ENCODE assay signal across 1 cellular context in genomic region chr16:89190150-89190958, GRCh38.
TF ChIP-seq lines count a peak whose summit lies in the region.

No MANE protein-coding gene starts in this region.

TF ChIP-seq in HepG2, 621 proteins besides CTCF, POLR2A, EP300 and RAD21 (continued from another document and continues in another):
- TF ChIP-seq HOMEZ (CRISPR knock-in tag; IDR thresholded peaks at IDR 0.05; ENCODE audit: low read depth) (no peak), ZFP90 (CRISPR knock-in tag; IDR thresholded peaks at IDR 0.05; ENCODE audit: borderline replicate concordance) (0 out of 2 replicates have a peak, but pooled peaks have one; percentile 23), ZSCAN25 (CRISPR knock-in tag; IDR thresholded peaks at IDR 0.05) (peak; percentile 15; the same call in 1 of the 2 replicates), WIZ (CRISPR knock-in tag; IDR thresholded peaks at IDR 0.05) (no peak), ZNF883 (CRISPR knock-in tag; IDR thresholded peaks at IDR 0.05; ENCODE audit: not compliant biosample characterization) (peak; percentile 2), NFYC (CRISPR knock-in tag; IDR thresholded peaks at IDR 0.05) (no peak), ZFP1 (CRISPR knock-in tag; IDR thresholded peaks at IDR 0.05) (no peak), ELK4 (CRISPR knock-in tag; IDR thresholded peaks at IDR 0.05; ENCODE audit: borderline replicate concordance) (no peak), ZFY (CRISPR knock-in tag; IDR thresholded peaks at IDR 0.05) (peak; percentile 39; the same call in 1 of the 2 replicates), MATR3 (CRISPR knock-in tag; IDR thresholded peaks at IDR 0.05) (no peak), ZNF609 (CRISPR knock-in tag; IDR thresholded peaks at IDR 0.05; ENCODE audit: borderline replicate concordance) (no peak), SOX5 (CRISPR knock-in tag; IDR thresholded peaks at IDR 0.05; ENCODE audit: borderline replicate concordance) (no peak), ZNF547 (CRISPR knock-in tag; IDR thresholded peaks at IDR 0.05) (0 out of 2 replicates have a peak, but pooled peaks have one; percentile 26), ZNF678 (CRISPR knock-in tag; IDR thresholded peaks at IDR 0.05) (no peak), HNRNPLL (IDR thresholded peaks at IDR 0.05; ENCODE audit: low read depth, low read length, poor library complexity, severe bottlenecking) (peak; percentile 66), SIX4 (CRISPR knock-in tag; IDR thresholded peaks at IDR 0.05) (no peak), SALL1 (CRISPR knock-in tag; IDR thresholded peaks at IDR 0.05) (peak; percentile 37), RNF219 (CRISPR knock-in tag; IDR thresholded peaks at IDR 0.05) (no peak), AGO1 (IDR thresholded peaks at IDR 0.05; ENCODE audit: low read depth, low read length, poor library complexity, severe bottlenecking) (peak; percentile 80), SP4 (CRISPR knock-in tag; IDR thresholded peaks at IDR 0.05) (peak; percentile 41; the same call in 1 of the 2 replicates), ZNF776 (CRISPR knock-in tag; IDR thresholded peaks at IDR 0.05) (no peak), GPN1 (CRISPR knock-in tag; IDR thresholded peaks at IDR 0.05; ENCODE audit: borderline replicate concordance) (no peak), CCAR2 (optimal IDR thresholded peaks at IDR 0.05; ENCODE audit: low read depth, low read length) (peak; percentile 66), ATF7 (IDR thresholded peaks at IDR 0.05) (no peak), ATF7 (CRISPR knock-in tag; IDR thresholded peaks at IDR 0.05) (peak; percentile 20; the same call in 1 of the 2 replicates), TBX2 (CRISPR knock-in tag; IDR thresholded peaks at IDR 0.05; ENCODE audit: borderline replicate concordance) (peak; percentile 60; the same call in 1 of the 2 replicates), HOXA3 (CRISPR knock-in tag; IDR thresholded peaks at IDR 0.05) (0 out of 2 replicates have a peak, but pooled peaks have one; percentile 18), ZNF839 (CRISPR knock-in tag; IDR thresholded peaks at IDR 0.05; ENCODE audit: borderline replicate concordance) (no peak; the same call in 1 of the 2 replicates), HNF1A (IDR thresholded peaks at IDR 0.05; ENCODE audit: low read depth) (no peak), HNF1A (CRISPR knock-in tag; IDR thresholded peaks at IDR 0.05; ENCODE audit: borderline replicate concordance) (no peak), GATAD1 (CRISPR knock-in tag; IDR thresholded peaks at IDR 0.05) (no peak), ZSCAN31 (CRISPR knock-in tag; IDR thresholded peaks at IDR 0.05; ENCODE audit: low read depth) (peak; percentile 87; the same call in 1 of the 2 replicates), ASH2L (IDR thresholded peaks at IDR 0.05; ENCODE audit: insufficient read length, low read depth, low read length) (no peak), SMC3 (IDR thresholded peaks at IDR 0.05; ENCODE audit: low read length) (no peak), RFX5 (IDR thresholded peaks at IDR 0.05; ENCODE audit: low read depth, low read length) (no peak), GMEB2 (CRISPR knock-in tag; IDR thresholded peaks at IDR 0.05; ENCODE audit: low read depth) (no peak), HNF1B (CRISPR knock-in tag; IDR thresholded peaks at IDR 0.05) (no peak)
- TF ChIP-seq, protein P1, sequence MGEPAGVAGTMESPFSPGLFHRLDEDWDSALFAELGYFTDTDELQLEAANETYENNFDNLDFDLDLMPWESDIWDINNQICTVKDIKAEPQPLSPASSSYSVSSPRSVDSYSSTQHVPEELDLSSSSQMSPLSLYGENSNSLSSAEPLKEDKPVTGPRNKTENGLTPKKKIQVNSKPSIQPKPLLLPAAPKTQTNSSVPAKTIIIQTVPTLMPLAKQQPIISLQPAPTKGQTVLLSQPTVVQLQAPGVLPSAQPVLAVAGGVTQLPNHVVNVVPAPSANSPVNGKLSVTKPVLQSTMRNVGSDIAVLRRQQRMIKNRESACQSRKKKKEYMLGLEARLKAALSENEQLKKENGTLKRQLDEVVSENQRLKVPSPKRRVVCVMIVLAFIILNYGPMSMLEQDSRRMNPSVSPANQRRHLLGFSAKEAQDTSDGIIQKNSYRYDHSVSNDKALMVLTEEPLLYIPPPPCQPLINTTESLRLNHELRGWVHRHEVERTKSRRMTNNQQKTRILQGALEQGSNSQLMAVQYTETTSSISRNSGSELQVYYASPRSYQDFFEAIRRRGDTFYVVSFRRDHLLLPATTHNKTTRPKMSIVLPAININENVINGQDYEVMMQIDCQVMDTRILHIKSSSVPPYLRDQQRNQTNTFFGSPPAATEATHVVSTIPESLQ (CRISPR knock-in tag; conservative IDR thresholded peaks at IDR 0.05), result no peak
